26 cellular contexts compared by ENCODE assay signal in genomic region chr1:6913086-6913485, GRCh38.
"Had no signal": no experiment of that assay in that cellular context is flagged by ENCODE, and none has a peak within 500 bp of the region (broad histone marks: within the 10 kb centered on the region; RNA-seq: fewer than 3 reads in every experiment).

No MANE protein-coding gene starts in this region.

- H3K4me1 Mint-ChIP-seq: central memory CD8-positive, alpha-beta T cell had no signal

- H3K9me3 Mint-ChIP-seq: central memory CD8-positive, alpha-beta T cell had no signal

- H3K27ac ChIP-seq: right lobe of liver, suprapubic skin, thyroid gland had no signal

- DNase-seq: cortex of kidney; effector memory CD8-positive, alpha-beta T cell; mesenchymal stem cell; mucosa of descending colon; naive thymus-derived CD4-positive, alpha-beta T cell; nephron progenitor cell; occipital lobe; ovary; posterior cingulate gyrus; right lobe of liver; small intestine; stimulated activated CD4-positive, alpha-beta T cell treated with anti-CD3 and anti-CD28 coated beads, Interleukin-12 subunit alpha, Interleukin-12 subunit beta, amount 100 ng/mL, for 4 hours; stimulated activated CD4-positive, alpha-beta T cell treated with anti-CD3 and anti-CD28 coated beads, Interleukin-1b, Interleukin-23, amount 100 ng/mL, for 48 hours; stimulated activated CD4-positive, alpha-beta T cell treated with anti-CD3 and anti-CD28 coated beads, Interleukin-4, amount 100 ng/mL, for 1 hour; stimulated activated CD8-positive, alpha-beta memory T cell treated with anti-CD3 and anti-CD28 coated beads, Interleukin-4, amount 100 ng/mL, for 48 hours; stimulated activated naive CD4-positive, alpha-beta T cell; stimulated activated naive CD8-positive, alpha-beta T cell treated with anti-CD3 and anti-CD28 coated beads, Interleukin-15, amount 100 ng/mL, for 72 hours; thyroid gland had no signal

- FAIRE-seq: frontal cortex, keratinocyte, small intestine, urothelium cell line had no signal

- ATAC-seq: effector memory CD8-positive, alpha-beta T cell; left lobe of liver; mucosa of descending colon; naive thymus-derived CD4-positive, alpha-beta T cell; stimulated activated naive CD8-positive, alpha-beta T cell treated with anti-CD3 and anti-CD28 coated beads, Interleukin-15, amount 100 ng/mL, for 72 hours had no signal

- H3K36me3 Mint-ChIP-seq: type B pancreatic cell had no signal

- H3K4me1 ChIP-seq: suprapubic skin had no signal

- H3K36me3 ChIP-seq: ovary, right lobe of liver, suprapubic skin, thyroid gland had no signal

- H3K27ac Mint-ChIP-seq: effector memory CD8-positive, alpha-beta T cell; mesothelial cell of epicardium; nephron progenitor cell; stimulated activated naive CD8-positive, alpha-beta T cell treated with anti-CD3 and anti-CD28 coated beads, Interleukin-15, amount 100 ng/mL, for 72 hours; type B pancreatic cell had no signal

- H3K9me3 ChIP-seq: mucosa of descending colon, ovary, right lobe of liver, suprapubic skin, thyroid gland had no signal

- H3K4me3 Mint-ChIP-seq: central memory CD8-positive, alpha-beta T cell; effector memory CD8-positive, alpha-beta T cell; mesothelial cell of epicardium; nephron progenitor cell; stimulated activated naive CD8-positive, alpha-beta T cell treated with anti-CD3 and anti-CD28 coated beads, Interleukin-15, amount 100 ng/mL, for 72 hours; type B pancreatic cell had no signal

- H3K4me3 ChIP-seq: mucosa of descending colon, ovary, right lobe of liver, suprapubic skin, thyroid gland had no signal

- H3K27me3 ChIP-seq: ovary, right lobe of liver, thyroid gland had no signal
